ENCODE assay signal across 1 cellular context in the genomic region with DNA sequence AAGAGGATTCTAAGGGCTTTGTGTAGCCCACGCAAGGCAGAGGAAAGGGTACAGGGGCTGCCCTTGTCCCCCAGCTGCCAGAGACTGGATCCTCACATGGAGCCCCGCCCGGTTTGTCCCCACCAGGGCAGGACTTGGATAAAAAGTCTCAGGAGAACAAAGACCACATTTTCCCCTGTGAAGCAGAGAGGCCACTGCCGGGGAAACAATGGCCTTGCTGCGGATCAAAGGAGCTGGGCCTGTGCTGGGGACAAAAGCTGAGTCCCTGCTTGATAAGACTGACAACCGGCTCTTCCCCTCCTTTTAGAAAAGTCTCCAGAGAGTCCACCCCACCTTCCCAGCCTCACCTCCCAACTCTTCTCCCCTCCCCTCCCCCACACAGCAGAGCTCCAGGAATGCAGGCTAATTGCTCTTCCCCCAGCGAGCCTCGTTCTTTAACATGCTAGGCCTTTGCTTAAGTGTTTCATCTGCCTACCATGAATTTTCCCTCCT.
TF ChIP-seq lines count a peak whose summit lies in the region.

No MANE protein-coding gene starts in this region.

TF ChIP-seq in WTC11, 78 proteins besides CTCF, POLR2A, EP300 and RAD21 (continued from another document):
- TF ChIP-seq, protein P1, sequence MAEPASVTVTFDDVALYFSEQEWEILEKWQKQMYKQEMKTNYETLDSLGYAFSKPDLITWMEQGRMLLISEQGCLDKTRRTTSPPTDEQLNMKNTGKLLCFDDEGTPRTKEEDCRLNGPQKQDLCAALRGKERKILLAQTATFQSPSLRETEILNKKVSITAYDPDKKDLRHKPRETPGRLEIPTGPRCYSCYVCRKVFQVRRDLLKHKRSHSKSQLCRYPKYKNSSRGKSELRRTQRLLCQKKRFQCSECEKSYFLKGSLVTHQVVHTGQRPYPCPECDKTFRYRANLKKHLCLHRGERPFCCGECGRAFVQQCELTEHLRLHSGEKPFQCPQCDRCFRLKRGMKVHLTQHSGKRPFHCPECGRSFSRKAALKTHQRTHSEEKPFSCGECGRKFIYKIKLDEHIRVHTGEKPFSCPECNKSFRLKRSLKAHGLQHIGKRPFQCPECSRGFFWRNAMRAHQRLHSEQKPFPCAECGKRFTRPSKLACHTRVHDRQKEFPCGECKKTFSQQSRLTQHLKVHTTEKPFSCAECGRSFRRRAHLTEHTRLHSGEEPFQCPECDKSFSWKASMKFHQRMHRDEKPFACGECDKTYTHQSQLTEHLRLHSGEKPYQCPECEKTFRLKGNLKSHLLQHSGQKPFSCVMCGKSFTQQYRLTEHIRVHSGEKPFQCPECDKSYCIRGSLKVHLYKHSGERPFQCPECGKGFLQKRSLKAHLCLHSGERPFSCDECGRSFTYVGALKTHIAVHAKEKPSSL (CRISPR knock-in tag; conservative IDR thresholded peaks at IDR 0.05): no peak
- TF ChIP-seq NFYB (CRISPR knock-in tag; conservative IDR thresholded peaks at IDR 0.05; ENCODE audit: low read depth) (no peak), TEAD4 (CRISPR knock-in tag; IDR thresholded peaks at IDR 0.05) (peak; percentile 45; the same call in 1 of the 2 replicates), SMAD4 (CRISPR knock-in tag; IDR thresholded peaks at IDR 0.05) (no peak), JAZF1 (CRISPR knock-in tag; IDR thresholded peaks at IDR 0.05) (no peak), PREB (CRISPR knock-in tag; IDR thresholded peaks at IDR 0.05; ENCODE audit: borderline replicate concordance) (no peak), ELF4 (CRISPR knock-in tag; IDR thresholded peaks at IDR 0.05; ENCODE audit: low read depth) (no peak), IRF2 (CRISPR knock-in tag; IDR thresholded peaks at IDR 0.05; ENCODE audit: borderline replicate concordance, low read depth) (no peak), ZNF219 (CRISPR knock-in tag; IDR thresholded peaks at IDR 0.05; ENCODE audit: borderline replicate concordance) (no peak), CDX4 (CRISPR knock-in tag; IDR thresholded peaks at IDR 0.05; ENCODE audit: borderline replicate concordance) (no peak), EMX1 (CRISPR knock-in tag; IDR thresholded peaks at IDR 0.05) (no peak), GABPB1 (CRISPR knock-in tag; IDR thresholded peaks at IDR 0.05) (0 out of 2 replicates have a peak, but pooled peaks have one; percentile 19), TP53 (CRISPR knock-in tag; IDR thresholded peaks at IDR 0.05) (no peak), NR3C1 (CRISPR knock-in tag; conservative IDR thresholded peaks at IDR 0.05; ENCODE audit: low read depth) (no peak), FOXJ3 (CRISPR knock-in tag; IDR thresholded peaks at IDR 0.05; ENCODE audit: borderline replicate concordance) (no peak), FOXK1 (CRISPR knock-in tag; IDR thresholded peaks at IDR 0.05) (no peak), CREM (CRISPR knock-in tag; IDR thresholded peaks at IDR 0.05) (no peak), JUN (CRISPR knock-in tag; IDR thresholded peaks at IDR 0.05) (no peak), OVOL2 (CRISPR knock-in tag; IDR thresholded peaks at IDR 0.05; ENCODE audit: borderline replicate concordance) (no peak), RELA (CRISPR knock-in tag; IDR thresholded peaks at IDR 0.05; ENCODE audit: borderline replicate concordance) (no peak), GTF2I (CRISPR knock-in tag; conservative IDR thresholded peaks at IDR 0.05) (no peak), HMGXB4 (CRISPR knock-in tag; IDR thresholded peaks at IDR 0.05) (no peak), TEAD1 (CRISPR knock-in tag; IDR thresholded peaks at IDR 0.05) (peak; percentile 87; the same call in 1 of the 2 replicates)
- TF ChIP-seq, protein P2, sequence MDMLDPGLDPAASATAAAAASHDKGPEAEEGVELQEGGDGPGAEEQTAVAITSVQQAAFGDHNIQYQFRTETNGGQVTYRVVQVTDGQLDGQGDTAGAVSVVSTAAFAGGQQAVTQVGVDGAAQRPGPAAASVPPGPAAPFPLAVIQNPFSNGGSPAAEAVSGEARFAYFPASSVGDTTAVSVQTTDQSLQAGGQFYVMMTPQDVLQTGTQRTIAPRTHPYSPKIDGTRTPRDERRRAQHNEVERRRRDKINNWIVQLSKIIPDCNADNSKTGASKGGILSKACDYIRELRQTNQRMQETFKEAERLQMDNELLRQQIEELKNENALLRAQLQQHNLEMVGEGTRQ (CRISPR knock-in tag; IDR thresholded peaks at IDR 0.05): no peak
- TF ChIP-seq, protein P3, sequence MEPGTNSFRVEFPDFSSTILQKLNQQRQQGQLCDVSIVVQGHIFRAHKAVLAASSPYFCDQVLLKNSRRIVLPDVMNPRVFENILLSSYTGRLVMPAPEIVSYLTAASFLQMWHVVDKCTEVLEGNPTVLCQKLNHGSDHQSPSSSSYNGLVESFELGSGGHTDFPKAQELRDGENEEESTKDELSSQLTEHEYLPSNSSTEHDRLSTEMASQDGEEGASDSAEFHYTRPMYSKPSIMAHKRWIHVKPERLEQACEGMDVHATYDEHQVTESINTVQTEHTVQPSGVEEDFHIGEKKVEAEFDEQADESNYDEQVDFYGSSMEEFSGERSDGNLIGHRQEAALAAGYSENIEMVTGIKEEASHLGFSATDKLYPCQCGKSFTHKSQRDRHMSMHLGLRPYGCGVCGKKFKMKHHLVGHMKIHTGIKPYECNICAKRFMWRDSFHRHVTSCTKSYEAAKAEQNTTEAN (CRISPR knock-in tag; IDR thresholded peaks at IDR 0.05): no peak
- TF ChIP-seq, protein P4, sequence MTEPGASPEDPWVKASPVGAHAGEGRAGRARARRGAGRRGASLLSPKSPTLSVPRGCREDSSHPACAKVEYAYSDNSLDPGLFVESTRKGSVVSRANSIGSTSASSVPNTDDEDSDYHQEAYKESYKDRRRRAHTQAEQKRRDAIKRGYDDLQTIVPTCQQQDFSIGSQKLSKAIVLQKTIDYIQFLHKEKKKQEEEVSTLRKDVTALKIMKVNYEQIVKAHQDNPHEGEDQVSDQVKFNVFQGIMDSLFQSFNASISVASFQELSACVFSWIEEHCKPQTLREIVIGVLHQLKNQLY (CRISPR knock-in tag; IDR thresholded peaks at IDR 0.05): no peak
- TF ChIP-seq, protein P5, sequence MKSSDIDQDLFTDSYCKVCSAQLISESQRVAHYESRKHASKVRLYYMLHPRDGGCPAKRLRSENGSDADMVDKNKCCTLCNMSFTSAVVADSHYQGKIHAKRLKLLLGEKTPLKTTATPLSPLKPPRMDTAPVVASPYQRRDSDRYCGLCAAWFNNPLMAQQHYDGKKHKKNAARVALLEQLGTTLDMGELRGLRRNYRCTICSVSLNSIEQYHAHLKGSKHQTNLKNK (CRISPR knock-in tag; IDR thresholded peaks at IDR 0.05): no peak
- TF ChIP-seq, protein P6, sequence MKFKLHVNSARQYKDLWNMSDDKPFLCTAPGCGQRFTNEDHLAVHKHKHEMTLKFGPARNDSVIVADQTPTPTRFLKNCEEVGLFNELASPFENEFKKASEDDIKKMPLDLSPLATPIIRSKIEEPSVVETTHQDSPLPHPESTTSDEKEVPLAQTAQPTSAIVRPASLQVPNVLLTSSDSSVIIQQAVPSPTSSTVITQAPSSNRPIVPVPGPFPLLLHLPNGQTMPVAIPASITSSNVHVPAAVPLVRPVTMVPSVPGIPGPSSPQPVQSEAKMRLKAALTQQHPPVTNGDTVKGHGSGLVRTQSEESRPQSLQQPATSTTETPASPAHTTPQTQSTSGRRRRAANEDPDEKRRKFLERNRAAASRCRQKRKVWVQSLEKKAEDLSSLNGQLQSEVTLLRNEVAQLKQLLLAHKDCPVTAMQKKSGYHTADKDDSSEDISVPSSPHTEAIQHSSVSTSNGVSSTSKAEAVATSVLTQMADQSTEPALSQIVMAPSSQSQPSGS (CRISPR knock-in tag; IDR thresholded peaks at IDR 0.05; ENCODE audit: borderline replicate concordance, low read depth): no peak
- TF ChIP-seq, protein P7, sequence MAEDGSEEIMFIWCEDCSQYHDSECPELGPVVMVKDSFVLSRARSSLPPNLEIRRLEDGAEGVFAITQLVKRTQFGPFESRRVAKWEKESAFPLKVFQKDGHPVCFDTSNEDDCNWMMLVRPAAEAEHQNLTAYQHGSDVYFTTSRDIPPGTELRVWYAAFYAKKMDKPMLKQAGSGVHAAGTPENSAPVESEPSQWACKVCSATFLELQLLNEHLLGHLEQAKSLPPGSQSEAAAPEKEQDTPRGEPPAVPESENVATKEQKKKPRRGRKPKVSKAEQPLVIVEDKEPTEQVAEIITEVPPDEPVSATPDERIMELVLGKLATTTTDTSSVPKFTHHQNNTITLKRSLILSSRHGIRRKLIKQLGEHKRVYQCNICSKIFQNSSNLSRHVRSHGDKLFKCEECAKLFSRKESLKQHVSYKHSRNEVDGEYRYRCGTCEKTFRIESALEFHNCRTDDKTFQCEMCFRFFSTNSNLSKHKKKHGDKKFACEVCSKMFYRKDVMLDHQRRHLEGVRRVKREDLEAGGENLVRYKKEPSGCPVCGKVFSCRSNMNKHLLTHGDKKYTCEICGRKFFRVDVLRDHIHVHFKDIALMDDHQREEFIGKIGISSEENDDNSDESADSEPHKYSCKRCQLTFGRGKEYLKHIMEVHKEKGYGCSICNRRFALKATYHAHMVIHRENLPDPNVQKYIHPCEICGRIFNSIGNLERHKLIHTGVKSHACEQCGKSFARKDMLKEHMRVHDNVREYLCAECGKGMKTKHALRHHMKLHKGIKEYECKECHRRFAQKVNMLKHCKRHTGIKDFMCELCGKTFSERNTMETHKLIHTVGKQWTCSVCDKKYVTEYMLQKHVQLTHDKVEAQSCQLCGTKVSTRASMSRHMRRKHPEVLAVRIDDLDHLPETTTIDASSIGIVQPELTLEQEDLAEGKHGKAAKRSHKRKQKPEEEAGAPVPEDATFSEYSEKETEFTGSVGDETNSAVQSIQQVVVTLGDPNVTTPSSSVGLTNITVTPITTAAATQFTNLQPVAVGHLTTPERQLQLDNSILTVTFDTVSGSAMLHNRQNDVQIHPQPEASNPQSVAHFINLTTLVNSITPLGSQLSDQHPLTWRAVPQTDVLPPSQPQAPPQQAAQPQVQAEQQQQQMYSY (CRISPR knock-in tag; IDR thresholded peaks at IDR 0.05): peak; percentile 55
- TF ChIP-seq, protein P8, sequence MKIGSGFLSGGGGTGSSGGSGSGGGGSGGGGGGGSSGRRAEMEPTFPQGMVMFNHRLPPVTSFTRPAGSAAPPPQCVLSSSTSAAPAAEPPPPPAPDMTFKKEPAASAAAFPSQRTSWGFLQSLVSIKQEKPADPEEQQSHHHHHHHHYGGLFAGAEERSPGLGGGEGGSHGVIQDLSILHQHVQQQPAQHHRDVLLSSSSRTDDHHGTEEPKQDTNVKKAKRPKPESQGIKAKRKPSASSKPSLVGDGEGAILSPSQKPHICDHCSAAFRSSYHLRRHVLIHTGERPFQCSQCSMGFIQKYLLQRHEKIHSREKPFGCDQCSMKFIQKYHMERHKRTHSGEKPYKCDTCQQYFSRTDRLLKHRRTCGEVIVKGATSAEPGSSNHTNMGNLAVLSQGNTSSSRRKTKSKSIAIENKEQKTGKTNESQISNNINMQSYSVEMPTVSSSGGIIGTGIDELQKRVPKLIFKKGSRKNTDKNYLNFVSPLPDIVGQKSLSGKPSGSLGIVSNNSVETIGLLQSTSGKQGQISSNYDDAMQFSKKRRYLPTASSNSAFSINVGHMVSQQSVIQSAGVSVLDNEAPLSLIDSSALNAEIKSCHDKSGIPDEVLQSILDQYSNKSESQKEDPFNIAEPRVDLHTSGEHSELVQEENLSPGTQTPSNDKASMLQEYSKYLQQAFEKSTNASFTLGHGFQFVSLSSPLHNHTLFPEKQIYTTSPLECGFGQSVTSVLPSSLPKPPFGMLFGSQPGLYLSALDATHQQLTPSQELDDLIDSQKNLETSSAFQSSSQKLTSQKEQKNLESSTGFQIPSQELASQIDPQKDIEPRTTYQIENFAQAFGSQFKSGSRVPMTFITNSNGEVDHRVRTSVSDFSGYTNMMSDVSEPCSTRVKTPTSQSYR (CRISPR knock-in tag; IDR thresholded peaks at IDR 0.05): peak; percentile 59
